In the genomic region with DNA sequence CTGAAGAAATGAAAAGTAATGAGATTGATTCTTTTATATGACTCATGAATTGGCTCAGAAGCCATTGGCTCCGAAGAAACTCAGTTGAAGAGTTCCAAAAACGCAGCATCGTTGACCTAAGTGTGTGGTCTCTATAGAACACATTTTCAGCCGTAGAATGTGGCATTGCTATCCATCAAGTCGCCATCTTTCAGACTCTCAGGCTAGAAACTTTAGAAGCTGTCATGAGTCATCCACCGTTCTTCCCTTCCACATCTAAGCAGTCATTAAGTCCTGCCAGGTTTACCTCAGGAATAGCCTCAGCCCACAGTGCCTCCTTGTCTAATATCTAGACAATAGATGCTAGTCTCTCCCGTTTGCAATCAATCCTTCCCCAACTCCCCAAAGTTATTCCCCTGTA, we compare ENCODE assay signal across 27 cellular contexts.
DNase-seq lines count a peak whose midpoint lies in the region; ATAC-seq and TF ChIP-seq lines count a peak whose summit lies in the region.
"Had no signal": no experiment of that assay in that cellular context is flagged by ENCODE, and none has a peak within 500 bp of the region (broad histone marks: within the 10 kb centered on the region; RNA-seq: fewer than 3 reads in every experiment).

No MANE protein-coding gene starts in this region.

- H3K9ac ChIP-seq in SK-N-SH, result no peak overlapping the region

- no peak for ATAC-seq in mucosa of descending colon
- no peak for ATAC-seq in activated naive CD8-positive, alpha-beta T cell treated with anti-CD3 and anti-CD28 coated beads, Interleukin-2, amount 50 U/mL, for 24 hours
- ATAC-seq: GM12878; left ventricle myocardium superior; naive thymus-derived CD4-positive, alpha-beta T cell; PC-3; stimulated activated naive CD8-positive, alpha-beta T cell treated with anti-CD3 and anti-CD28 coated beads, Interleukin-15, Interleukin-2, amounts not matched to agents 100 U/mL and 50 U/mL, for 24 hours had no signal

- H3F3A ChIP-seq in SK-N-SH (replicated peaks; ENCODE audit: insufficient read depth), result no peaks in the 10 kb centered on the region

- peak overlapping the region in 2 of 3 experiments; percentile 66 to 89 for H3K27ac Mint-ChIP-seq in nephron
- H3K27ac Mint-ChIP-seq in activated naive CD8-positive, alpha-beta T cell treated with anti-CD3 and anti-CD28 coated beads, Interleukin-2, amount 50 U/mL, for 24 hours, result no peak overlapping the region
- H3K27ac Mint-ChIP-seq: CD4-positive, CD25-positive, alpha-beta regulatory T cell; immature natural killer cell; mesothelial cell of epicardium; naive thymus-derived CD4-positive, alpha-beta T cell had no signal

- CTCF ChIA-PET in SK-N-SH (lab: Yijun Ruan, JAX), result interaction anchor here (0.8 to 1.2 kb wide), 2 partner anchors 20 to 398 kb away, joined by 3 to 5 read pairs; no protein-coding TSS in a partner anchor

- 63% methylated on average over 7 of the region's 7 CpGs for WGBS in SK-N-SH (ENCODE audit: low lambda C conversion rate)

- no peaks in the 10 kb centered on the region for H3K27me3 ChIP-seq in SK-N-SH (ENCODE audit: insufficient read depth)
- H3K27me3 ChIP-seq: testis, vagina had no signal

- H3K9me3 ChIP-seq in SK-N-SH, result no peaks in the 10 kb centered on the region
- H3K9me3 ChIP-seq in mucosa of descending colon, result no peaks in the 10 kb centered on the region
- H3K9me3 ChIP-seq: testis, vagina had no signal

- no peaks in the 10 kb centered on the region for H4K20me1 ChIP-seq in SK-N-SH (ENCODE audit: insufficient read depth)

- peak; percentile 11 for DNase-seq in H4 (ENCODE audit: low spot score)
- no peak for DNase-seq in SK-N-SH
- peak; percentile 41 for DNase-seq in epithelial cell of esophagus (ENCODE audit: low read depth)
- DNase-seq in NCI-H446 treated with DMSO at 0.1 percent for 48 hours (lab: John Stamatoyannopoulos, UW), result no peak
- no peak for DNase-seq in AG08396 (ENCODE audit: low spot score)
- DNase-seq in mucosa of descending colon, result no peak
- DNase-seq in activated naive CD8-positive, alpha-beta T cell treated with anti-CD3 and anti-CD28 coated beads, Interleukin-2, amount 50 U/mL, for 24 hours, result no peak
- DNase-seq: activated CD8-positive, alpha-beta memory T cell treated with anti-CD3 and anti-CD28 coated beads for 24 hours; activated gamma-delta T cell; CD4-positive, CD25-positive, alpha-beta regulatory T cell; effector memory CD4-positive, alpha-beta T cell; hypothalamus; immature natural killer cell; left ventricle myocardium superior; naive thymus-derived CD4-positive, alpha-beta T cell; NCI-H1417 treated with DMSO at 0.1 percent for 48 hours; NCI-H2107; NCI-H524; occipital lobe; PC-3; stimulated activated naive CD8-positive, alpha-beta T cell treated with anti-CD3 and anti-CD28 coated beads, Interleukin-15, Interleukin-2, amounts not matched to agents 100 U/mL and 50 U/mL, for 24 hours; testis had no signal

- no peaks in the 10 kb centered on the region for H3K9me3 Mint-ChIP-seq in nephron
- H3K9me3 Mint-ChIP-seq in activated naive CD8-positive, alpha-beta T cell treated with anti-CD3 and anti-CD28 coated beads, Interleukin-2, amount 50 U/mL, for 24 hours, result no peaks in the 10 kb centered on the region
- H3K9me3 Mint-ChIP-seq: CD4-positive, CD25-positive, alpha-beta regulatory T cell; immature natural killer cell; mesothelial cell of epicardium; naive thymus-derived CD4-positive, alpha-beta T cell had no signal

- no peaks in the 10 kb centered on the region for H3K9me2 ChIP-seq in SK-N-SH

- H3K4me2 ChIP-seq in SK-N-SH, result no peak overlapping the region

- intact Hi-C loops in mucosa of descending colon (cut with DNase I, micrococcal nuclease), result no loop called here

- no peak for TF ChIP-seq EP300 in SK-N-SH (IDR thresholded peaks at IDR 0.05; ENCODE audit: borderline replicate concordance in 1 of 2, low read depth in 1 of 2, low read length in 1 of 2)

- H3K4me3 ChIP-seq in SK-N-SH (ENCODE audit: low read depth in 2 of 2, low read length in 1 of 2) (no peak overlapping the region), epithelial cell of esophagus (ENCODE audit: low read length) (no peak overlapping the region), mucosa of descending colon (no peak overlapping the region)
- H3K4me3 ChIP-seq: coronary artery, GM12878, testis, vagina had no signal

- H3K79me2 ChIP-seq in SK-N-SH (ENCODE audit: insufficient read depth), result no peaks in the 10 kb centered on the region

- H3K4me1 ChIP-seq in SK-N-SH (ENCODE audit: control insufficient read depth in 1 of 2, insufficient read depth in 2 of 2, low read depth in 1 of 2, low read length in 1 of 2) (peaks cover 0 to 2% of the 10 kb centered on the region in 2 experiments; a peak in 1 of 4 replicates), mucosa of descending colon (ENCODE audit: low read depth) (no peaks in the 10 kb centered on the region)
- H3K4me1 ChIP-seq: testis, vagina had no signal

- peaks cover 39% of the 10 kb centered on the region for H3K4me1 Mint-ChIP-seq in nephron
- H3K4me1 Mint-ChIP-seq in activated naive CD8-positive, alpha-beta T cell treated with anti-CD3 and anti-CD28 coated beads, Interleukin-2, amount 50 U/mL, for 24 hours, result no peaks in the 10 kb centered on the region
- H3K4me1 Mint-ChIP-seq: CD4-positive, CD25-positive, alpha-beta regulatory T cell; immature natural killer cell; naive thymus-derived CD4-positive, alpha-beta T cell had no signal

- H3K27me3 Mint-ChIP-seq in nephron (ENCODE audit: low read depth), result peaks cover 5% of the 10 kb centered on the region
- no peaks in the 10 kb centered on the region for H3K27me3 Mint-ChIP-seq in activated naive CD8-positive, alpha-beta T cell treated with anti-CD3 and anti-CD28 coated beads, Interleukin-2, amount 50 U/mL, for 24 hours

- TF ChIP-seq CTCF in SK-N-SH (IDR thresholded peaks at IDR 0.05) (no peak), epithelial cell of esophagus (IDR thresholded peaks at IDR 0.05; ENCODE audit: insufficient read depth, low read depth, low read length, missing control alignments) (no peak), nephron (IDR thresholded peaks at IDR 0.05; ENCODE audit: unreplicated experiment in 3 of 3) (no peak), mucosa of descending colon (IDR thresholded peaks at IDR 0.05) (no peak)

- no peak overlapping the region for H3K27ac ChIP-seq in SK-N-SH (ENCODE audit: low read depth in 2 of 2, low read length in 1 of 2)
- H3K27ac ChIP-seq: coronary artery, testis, vagina had no signal

- no peak overlapping the region for H3K4me3 Mint-ChIP-seq in nephron
- H3K4me3 Mint-ChIP-seq in activated naive CD8-positive, alpha-beta T cell treated with anti-CD3 and anti-CD28 coated beads, Interleukin-2, amount 50 U/mL, for 24 hours, result no peak overlapping the region
- H3K4me3 Mint-ChIP-seq: CD4-positive, CD25-positive, alpha-beta regulatory T cell; immature natural killer cell; mesothelial cell of epicardium; naive thymus-derived CD4-positive, alpha-beta T cell had no signal

- POLR2A ChIA-PET in SK-N-SH (lab: Yijun Ruan, JAX), result no interaction called here

- no peak for TF ChIP-seq RAD21 in SK-N-SH (IDR thresholded peaks at IDR 0.05; ENCODE audit: low read length)

- H3K36me3 Mint-ChIP-seq in nephron (ENCODE audit: low read depth), result no peaks in the 10 kb centered on the region
- no peaks in the 10 kb centered on the region for H3K36me3 Mint-ChIP-seq in activated naive CD8-positive, alpha-beta T cell treated with anti-CD3 and anti-CD28 coated beads, Interleukin-2, amount 50 U/mL, for 24 hours (ENCODE audit: low read depth)
- H3K36me3 Mint-ChIP-seq: CD4-positive, CD25-positive, alpha-beta regulatory T cell; immature natural killer cell; mesothelial cell of epicardium; naive thymus-derived CD4-positive, alpha-beta T cell had no signal

- H2AFZ ChIP-seq in SK-N-SH (ENCODE audit: low read depth), result no peak overlapping the region

- no peaks in the 10 kb centered on the region for H3K36me3 ChIP-seq in SK-N-SH (replicated peaks in 1 of 2; ENCODE audit: control insufficient read depth in 1 of 2, insufficient read depth in 2 of 2, low read length in 1 of 2)
- H3K36me3 ChIP-seq in mucosa of descending colon (ENCODE audit: low read depth), result no peaks in the 10 kb centered on the region
- H3K36me3 ChIP-seq: vagina had no signal

TF ChIP-seq in SK-N-SH, 30 proteins besides CTCF, POLR2A, EP300 and RAD21 (continues in another document):
- TF ChIP-seq RFX5 (IDR thresholded peaks at IDR 0.05; ENCODE audit: low read length), result no peak
- no peak for TF ChIP-seq TEAD4 (IDR thresholded peaks at IDR 0.05; ENCODE audit: borderline replicate concordance, insufficient read depth)
- TF ChIP-seq, protein P1, sequence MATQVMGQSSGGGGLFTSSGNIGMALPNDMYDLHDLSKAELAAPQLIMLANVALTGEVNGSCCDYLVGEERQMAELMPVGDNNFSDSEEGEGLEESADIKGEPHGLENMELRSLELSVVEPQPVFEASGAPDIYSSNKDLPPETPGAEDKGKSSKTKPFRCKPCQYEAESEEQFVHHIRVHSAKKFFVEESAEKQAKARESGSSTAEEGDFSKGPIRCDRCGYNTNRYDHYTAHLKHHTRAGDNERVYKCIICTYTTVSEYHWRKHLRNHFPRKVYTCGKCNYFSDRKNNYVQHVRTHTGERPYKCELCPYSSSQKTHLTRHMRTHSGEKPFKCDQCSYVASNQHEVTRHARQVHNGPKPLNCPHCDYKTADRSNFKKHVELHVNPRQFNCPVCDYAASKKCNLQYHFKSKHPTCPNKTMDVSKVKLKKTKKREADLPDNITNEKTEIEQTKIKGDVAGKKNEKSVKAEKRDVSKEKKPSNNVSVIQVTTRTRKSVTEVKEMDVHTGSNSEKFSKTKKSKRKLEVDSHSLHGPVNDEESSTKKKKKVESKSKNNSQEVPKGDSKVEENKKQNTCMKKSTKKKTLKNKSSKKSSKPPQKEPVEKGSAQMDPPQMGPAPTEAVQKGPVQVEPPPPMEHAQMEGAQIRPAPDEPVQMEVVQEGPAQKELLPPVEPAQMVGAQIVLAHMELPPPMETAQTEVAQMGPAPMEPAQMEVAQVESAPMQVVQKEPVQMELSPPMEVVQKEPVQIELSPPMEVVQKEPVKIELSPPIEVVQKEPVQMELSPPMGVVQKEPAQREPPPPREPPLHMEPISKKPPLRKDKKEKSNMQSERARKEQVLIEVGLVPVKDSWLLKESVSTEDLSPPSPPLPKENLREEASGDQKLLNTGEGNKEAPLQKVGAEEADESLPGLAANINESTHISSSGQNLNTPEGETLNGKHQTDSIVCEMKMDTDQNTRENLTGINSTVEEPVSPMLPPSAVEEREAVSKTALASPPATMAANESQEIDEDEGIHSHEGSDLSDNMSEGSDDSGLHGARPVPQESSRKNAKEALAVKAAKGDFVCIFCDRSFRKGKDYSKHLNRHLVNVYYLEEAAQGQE (IDR thresholded peaks at IDR 0.05; ENCODE audit: low read depth, low read length), result no peak
- TF ChIP-seq GABPA (IDR thresholded peaks at IDR 0.05; ENCODE audit: low read depth), result no peak
- no peak for TF ChIP-seq NRF1 (IDR thresholded peaks at IDR 0.05; ENCODE audit: low read depth, low read length)
- no peak for TF ChIP-seq NFIC (IDR thresholded peaks at IDR 0.05; ENCODE audit: borderline replicate concordance)
- TF ChIP-seq GATA2 (CRISPR knock-in tag; IDR thresholded peaks at IDR 0.05), result no peak
- TF ChIP-seq FOXM1 (IDR thresholded peaks at IDR 0.05; ENCODE audit: low read depth), result no peak
- TF ChIP-seq TAF1 (IDR thresholded peaks at IDR 0.05; ENCODE audit: borderline replicate concordance, low read depth, low read length), result no peak
- no peak for TF ChIP-seq RXRA (IDR thresholded peaks at IDR 0.05; ENCODE audit: borderline replicate concordance, low read depth)

Comparison
In these comparisons a context has a peak if more than half of its experiments do, and no peak if none do; other contexts are left out.
1. DNase-seq: peak in H4 (single experiment) and epithelial cell of esophagus (single experiment); none in SK-N-SH (single experiment), NCI-H446 treated with DMSO at 0.1 percent for 48 hours (single experiment), AG08396 (single experiment), mucosa of descending colon (0 of 3) and activated naive CD8-positive, alpha-beta T cell treated with anti-CD3 and anti-CD28 coated beads, Interleukin-2, amount 50 U/mL, for 24 hours (single experiment).